10 cellular contexts compared by ENCODE assay signal in genomic region chr9:127809562-127810377, GRCh38.
A peak's percentile ranks its signal among the peaks of the same experiment; 100 is the strongest.
DNase-seq lines count a peak whose midpoint lies in the region; ATAC-seq and TF ChIP-seq lines count a peak whose summit lies in the region.
"Had no signal": no experiment of that assay in that cellular context is flagged by ENCODE, and none has a peak within 500 bp of the region (broad histone marks: within the 10 kb centered on the region; RNA-seq: fewer than 3 reads in every experiment).

No MANE protein-coding gene starts in this region.

- no peak overlapping the region for H3K9ac ChIP-seq in subcutaneous abdominal adipose tissue (ENCODE audit: low read length in 5 of 5)

- no peaks in the 10 kb centered on the region for H3K9me3 ChIP-seq in subcutaneous abdominal adipose tissue (ENCODE audit: control insufficient read depth in 5 of 5, low read length in 5 of 5)
- H3K9me3 ChIP-seq: adrenal gland had no signal

- peaks cover 0 to 74% (median 64%) of the 10 kb centered on the region in 5 donors for H3K36me3 ChIP-seq in subcutaneous abdominal adipose tissue (ENCODE audit: control insufficient read depth in 5 of 5, insufficient read depth in 5 of 5, low read length in 5 of 5)

- H3K27me3 ChIP-seq in subcutaneous abdominal adipose tissue (ENCODE audit: control insufficient read depth in 5 of 5, insufficient read depth in 4 of 5, low read length in 5 of 5): no peaks in the 10 kb centered on the region
- H3K27me3 ChIP-seq: adrenal gland had no signal

- H3K27ac ChIP-seq in subcutaneous abdominal adipose tissue (ENCODE audit: low read depth, low read length): peak overlapping the region; percentile 69

- TF ChIP-seq CTCF in cardiac fibroblast (IDR thresholded peaks at IDR 0.05; ENCODE audit: low read depth, low read length): no peak

- ATAC-seq in HG03039 (IDR thresholded peaks at IDR 0.05; ENCODE audit: unreplicated experiment) (no peak), GM21576 (IDR thresholded peaks at IDR 0.05; ENCODE audit: unreplicated experiment) (no peak)

- DNase-seq in NCI-H82 (lab: John Stamatoyannopoulos, UW): peak; percentile 36
- no peak for DNase-seq in NCI-H82 treated with DMSO at 0.1 percent for 48 hours (lab: John Stamatoyannopoulos, UW; ENCODE audit: unreplicated experiment)
- peak; percentile 31 to 68 for DNase-seq in cardiac fibroblast (ENCODE audit: low read depth in 2 of 2)
- peak; percentile 33 for DNase-seq in iris pigment epithelial cell (ENCODE audit: low read depth)
- DNase-seq in cortex of kidney (lab: John Stamatoyannopoulos, UW): no peak
- DNase-seq: 8988T had no signal

- H3K4me3 ChIP-seq in cardiac fibroblast (replicated peaks in 1 of 2; ENCODE audit: low read depth in 2 of 2, low read length in 2 of 2) (no peak overlapping the region), subcutaneous abdominal adipose tissue (ENCODE audit: low read depth in 1 of 5, low read length in 5 of 5) (peak overlapping the region in 2 of 5 donors; percentile 22 to 31)
- H3K4me3 ChIP-seq: adrenal gland had no signal

- peaks cover 0 to 15% (median 12%) of the 10 kb centered on the region in 5 donors for H3K4me1 ChIP-seq in subcutaneous abdominal adipose tissue (ENCODE audit: control insufficient read depth in 5 of 5, insufficient read depth in 5 of 5, low read length in 5 of 5)

Comparison
In these comparisons a context has a peak if more than half of its experiments do, and no peak if none do; other contexts are left out.
1. DNase-seq: peak in NCI-H82 (single experiment), cardiac fibroblast (2 of 2) and iris pigment epithelial cell (single experiment); none in NCI-H82 treated with DMSO at 0.1 percent for 48 hours (single experiment) and cortex of kidney (single experiment).